In genomic region chr3:25427155-25428002, GRCh38 we compare ENCODE assay signal across 7 cellular contexts. TPM values are rescaled to one million over a fixed set of nuclear protein-coding genes. Genes with fewer than 3 reads are reported as not detected.
DNase-seq lines count a peak whose midpoint lies in the region; ATAC-seq, FAIRE-seq and TF ChIP-seq lines count a peak whose summit lies in the region.

No MANE protein-coding gene starts in this region.

- DNase-seq in NCI-H460 (ENCODE audit: extremely low read depth, low read depth) (peak; percentile 60), H1 (ENCODE audit: low read depth in 1 of 2, low spot score in 2 of 2) (no peak), mesenchymal stem cell (peak; percentile 62), tibial artery (no peak), KG1 (lab: John Stamatoyannopoulos, UW) (no peak), hippocampal formation (lab: John Stamatoyannopoulos, UW) (no peak)

- peaks cover 7% of the 10 kb centered on the region for H3K23me2 ChIP-seq in H1 (ENCODE audit: low read depth, low read length)

- no peak overlapping the region for H2BK20ac ChIP-seq in H1 (ENCODE audit: low read length)

- peak overlapping the region; percentile 59 to 92 for H3K4me2 ChIP-seq in H1 (ENCODE audit: insufficient read depth in 1 of 2, low read depth in 2 of 2, low read length in 2 of 2)
- H3K4me2 ChIP-seq in mesenchymal stem cell (ENCODE audit: low read length, poor library complexity, severe bottlenecking), result peak overlapping the region; percentile 89

- H4K5ac ChIP-seq in H1 (ENCODE audit: insufficient read length, low read depth, low read length), result no peak overlapping the region

- H3K79me2 ChIP-seq in H1 (ENCODE audit: control insufficient read depth in 1 of 2, insufficient read depth in 2 of 2, low read length in 2 of 2), result no peaks in the 10 kb centered on the region

- H3K23ac ChIP-seq in H1 (ENCODE audit: insufficient read length), result no peak overlapping the region
- no peak overlapping the region for H3K23ac ChIP-seq in mesenchymal stem cell (ENCODE audit: low read length in 2 of 2)

- H3K18ac ChIP-seq in H1 (ENCODE audit: extremely low read depth, low read length) (peak overlapping the region; percentile 79; the same call in 1 of the 2 replicates), mesenchymal stem cell (ENCODE audit: low read depth in 1 of 2, low read length in 2 of 2) (peak overlapping the region; percentile 72 to 77)

- intact Hi-C loops in tibial artery (cut with DNase I; ENCODE audit: low total_unique reads), result loop anchor here (5.0 kb wide), 1 partner anchor 165 kb away; no protein-coding TSS in a partner anchor

- TF ChIP-seq CTCF in H1 (IDR thresholded peaks at IDR 0.05; ENCODE audit: control extremely low read depth in 1 of 3, insufficient read depth in 1 of 3, low read depth in 1 of 3, low read length in 3 of 3) (no peak), tibial artery (IDR thresholded peaks at IDR 0.05) (no peak)

- H4K91ac ChIP-seq in H1 (replicated peaks; ENCODE audit: insufficient read length, low read length) (no peak overlapping the region), mesenchymal stem cell (ENCODE audit: low read length) (no peak overlapping the region)

- H2BK120ac ChIP-seq in H1 (replicated peaks; ENCODE audit: low read depth, low read length) (no peak overlapping the region), mesenchymal stem cell (ENCODE audit: low read depth, low read length) (no peak overlapping the region)

- no peak for FAIRE-seq in H1 (lab: Jason Lieb, UNC)

- ATAC-seq in GM19023 (IDR thresholded peaks at IDR 0.05; ENCODE audit: unreplicated experiment), result no peak

- POLR2A ChIA-PET in H1 (lab: Charles Lee; ENCODE audit: partially characterized antibody), result interaction anchor here (0.7 to 1.1 kb wide), 4 partner anchors 11 to 1443 kb away, joined by 3 read pairs; no protein-coding TSS in a partner anchor

- H3K27ac ChIP-seq in H1 (ENCODE audit: low read depth, low read length) (no peak overlapping the region), mesenchymal stem cell (ENCODE audit: low read length, poor library complexity, severe bottlenecking) (peak overlapping the region; percentile 62), tibial artery (peak overlapping the region; percentile 79 to 85)

- CTCF ChIA-PET in H1 (lab: Charles Lee; ENCODE audit: partially characterized antibody), result interaction anchor here (0.9 to 2.2 kb wide), 4 partner anchors 12 to 166 kb away, joined by 3 to 23 read pairs (median 4); no protein-coding TSS in a partner anchor

- H3K4ac ChIP-seq in H1 (replicated peaks; ENCODE audit: insufficient read length, low read depth, low read length), result no peak overlapping the region
- peak overlapping the region in 1 of 2 experiments; percentile 59 for H3K4ac ChIP-seq in mesenchymal stem cell (ENCODE audit: low read depth in 1 of 2, low read length in 2 of 2)

- 0 out of 2 replicates have a peak overlapping the region, but pooled peaks have one; percentile 23 for H2BK15ac ChIP-seq in H1 (ENCODE audit: low read length)
- H2BK15ac ChIP-seq in mesenchymal stem cell (ENCODE audit: low read depth, poor library complexity, severe bottlenecking), result no peak overlapping the region

- H3K36me3 ChIP-seq in H1 (ENCODE audit: control insufficient read depth in 2 of 4, insufficient read depth in 4 of 4, low read length in 3 of 4) (no peaks in the 10 kb centered on the region; a peak in 1 of 8 replicates), mesenchymal stem cell (ENCODE audit: control insufficient read depth in 1 of 2, insufficient read depth in 2 of 2, low read depth in 1 of 2, low read length in 2 of 2) (no peaks in the 10 kb centered on the region), tibial artery (no peaks in the 10 kb centered on the region)

- H4K20me1 ChIP-seq in H1 (replicated peaks in 1 of 2; ENCODE audit: control insufficient read depth in 1 of 2, insufficient read depth in 2 of 2, low read length in 2 of 2), result no peaks in the 10 kb centered on the region

- H3K79me1 ChIP-seq in H1 (ENCODE audit: low read depth, low read length) (no peaks in the 10 kb centered on the region), mesenchymal stem cell (replicated peaks; ENCODE audit: low read length, poor library complexity, severe bottlenecking) (no peaks in the 10 kb centered on the region)

- no peak for TF ChIP-seq RAD21 in H1 (IDR thresholded peaks at IDR 0.05 in 1 of 2, conservative IDR thresholded peaks at IDR 0.05 in 1 of 2; ENCODE audit: low read depth in 2 of 2, low read length in 2 of 2)

- H3K27me3 ChIP-seq in H1 (replicated peaks in 1 of 4; ENCODE audit: control insufficient read depth in 3 of 4, extremely low read depth in 1 of 4, insufficient read depth in 3 of 4, low read length in 3 of 4) (peaks cover 0 to 10% (median 7%) of the 10 kb centered on the region in 4 experiments; a peak in 5 of 7 replicates), mesenchymal stem cell (ENCODE audit: control insufficient read depth in 1 of 2, insufficient read depth in 1 of 2, low read length in 2 of 2) (no peaks in the 10 kb centered on the region), tibial artery (no peaks in the 10 kb centered on the region)

- H3K4me1 ChIP-seq in H1 (replicated peaks in 1 of 4; ENCODE audit: control insufficient read depth in 3 of 4, insufficient read depth in 4 of 4, low read length in 3 of 4) (peaks cover 6 to 18% (median 14%) of the 10 kb centered on the region in 4 experiments; a peak in 6 of 7 replicates), mesenchymal stem cell (ENCODE audit: control insufficient read depth, insufficient read depth, low read depth, low read length) (peaks cover 12% of the 10 kb centered on the region), tibial artery (peaks cover 0 to 33% (median 5%) of the 10 kb centered on the region in 4 donors)

- no peak overlapping the region for H2BK5ac ChIP-seq in H1 (ENCODE audit: low read depth, low read length)
- no peak overlapping the region for H2BK5ac ChIP-seq in mesenchymal stem cell (ENCODE audit: low read depth, low read length, poor library complexity, severe bottlenecking)

- no peak for TF ChIP-seq EP300 in H1 (IDR thresholded peaks at IDR 0.05; ENCODE audit: borderline replicate concordance in 1 of 2, low read depth in 2 of 2, low read length in 2 of 2)

- H3K4me3 ChIP-seq in H1 (ENCODE audit: extremely low read depth in 1 of 4, insufficient read depth in 2 of 4, low read depth in 3 of 4, low read length in 4 of 4) (peak overlapping the region; percentile 20 to 62 (median 31); a peak in 7 of 8 replicates), mesenchymal stem cell (ENCODE audit: insufficient read depth in 1 of 2, low read depth in 1 of 2, low read length in 2 of 2) (peak overlapping the region; percentile 45 to 78), tibial artery (peak overlapping the region; percentile 66 to 78)

- no peak overlapping the region for H2AK5ac ChIP-seq in H1 (ENCODE audit: low read depth, low read length)
- H2AK5ac ChIP-seq in mesenchymal stem cell (ENCODE audit: low read length, severe bottlenecking), result peak overlapping the region; percentile 81

- H3K56ac ChIP-seq in H1 (replicated peaks; ENCODE audit: insufficient read length, low read depth, low read length), result no peak overlapping the region

- 0 out of 2 replicates have a peak overlapping the region, but pooled peaks have one; percentile 16 for H2AFZ ChIP-seq in H1 (ENCODE audit: low read length)
- H2AFZ ChIP-seq in mesenchymal stem cell (ENCODE audit: low read depth, low read length), result peak overlapping the region; percentile 72

- H3K9ac ChIP-seq in H1 (replicated peaks in 1 of 4; ENCODE audit: extremely low read depth in 1 of 4, low read depth in 3 of 4, low read length in 3 of 4), result no peak overlapping the region
- peak overlapping the region; percentile 77 for H3K9ac ChIP-seq in mesenchymal stem cell (ENCODE audit: low read length)

- no peaks in the 10 kb centered on the region for H3K9me3 ChIP-seq in H1 (ENCODE audit: insufficient read depth in 2 of 2, low read depth in 1 of 2, low read length in 1 of 2)
- H3K9me3 ChIP-seq in mesenchymal stem cell (ENCODE audit: control insufficient read depth, low read length), result no peaks in the 10 kb centered on the region
- no peaks in the 10 kb centered on the region for H3K9me3 ChIP-seq in tibial artery

- H4K8ac ChIP-seq in H1 (ENCODE audit: extremely low read depth, insufficient read depth, low read length), result peak overlapping the region; percentile 43; the same call in 1 of the 2 replicates
- H4K8ac ChIP-seq in mesenchymal stem cell (ENCODE audit: low read length), result peak overlapping the region; percentile 8

- no peak for TF ChIP-seq POLR2A in H1 (IDR thresholded peaks at IDR 0.05; ENCODE audit: control extremely low read depth in 1 of 2, low read depth in 2 of 2, low read length in 2 of 2)

- no peak overlapping the region for H3K14ac ChIP-seq in H1 (ENCODE audit: insufficient read length)
- no peak overlapping the region for H3K14ac ChIP-seq in mesenchymal stem cell (ENCODE audit: low read length in 2 of 2)

- no peak overlapping the region for H2BK12ac ChIP-seq in H1 (ENCODE audit: low read depth, low read length)
- peak overlapping the region in 1 of 2 experiments; percentile 90 for H2BK12ac ChIP-seq in mesenchymal stem cell (ENCODE audit: low read length in 2 of 2)

- WGBS in H1 (ENCODE audit: extremely low coverage in 1 of 2, insufficient coverage in 1 of 2, insufficient read length in 1 of 2, insufficient replicate concordance in 2 of 2, low coverage in 1 of 2, low lambda C conversion rate in 2 of 2, missing lambda C conversion rate in 1 of 2), 2 experiments, result 21% methylated on average over 16 of the region's 19 CpGs; no CpG with 5 or more reads in 1 of the 2 experiments
- 6% methylated on average over 18 of the region's 19 CpGs for WGBS in mesenchymal stem cell

TF ChIP-seq in H1, 55 proteins besides CTCF, POLR2A, EP300 and RAD21 (continues in another document):
- TF ChIP-seq KDM5A (IDR thresholded peaks at IDR 0.05; ENCODE audit: low read length), result no peak
- TF ChIP-seq CBX8 (IDR thresholded peaks at IDR 0.05; ENCODE audit: borderline replicate concordance, low read depth, low read length), result no peak
- TF ChIP-seq BCL11A (IDR thresholded peaks at IDR 0.05; ENCODE audit: low read depth in 2 of 2, low read length in 2 of 2), result no peak
- no peak for TF ChIP-seq NRF1 (IDR thresholded peaks at IDR 0.05; ENCODE audit: low read depth, low read length)
- TF ChIP-seq RXRA (IDR thresholded peaks at IDR 0.05; ENCODE audit: insufficient read depth, low read depth, low read length), result no peak

RNA-seq across cellular contexts. Expression of gene RARB, which starts 0.7 kb away (rescaled TPM):
- total RNA-seq in NCI-H460 (2014; rRNA removed; shearing (Covaris generic)), result 5.0 and 7.1 TPM in 2 replicates
- 1.9 and 2.7 TPM in 2 replicates for polyA plus RNA-seq in NCI-H460 (2014; cell fraction: nucleus; rRNA removed)
- 0.22 and 0.44 TPM in 2 replicates for total RNA-seq in H1 (2021; fragmentation: NEBNext Ultra II Directional; extraction: Animal tissue kit (Norgen Biotek cat#: 25700))
- 0.13 and 0.15 TPM in 2 replicates for polyA plus RNA-seq in H1 (2011; rRNA removed)
- 0.10 TPM for polyA plus RNA-seq in H1 (2011; cell fraction: cytosol; rRNA removed)
- polyA plus RNA-seq in H1 (2011; cell fraction: nucleus; rRNA removed), result 0.20 TPM
- polyA plus RNA-seq in H1 (2012, experiment 1 of 2), result 0.11 to 0.30 TPM (median 0.28 TPM) in 3 of 4 replicates, not detected in the other
- not detected for polyA plus RNA-seq in H1 (2012, experiment 2 of 2)
- 0.14 TPM for polyA plus RNA-seq in H1 (2013, experiment 1 of 2)
- polyA plus RNA-seq in H1 (2013, experiment 2 of 2), result 0.15 TPM
- 0.27 and 0.98 TPM in 2 replicates for polyA minus RNA-seq in H1 (2011; rRNA and poly(A)+ RNA removed)
- polyA minus RNA-seq in H1 (2011; cell fraction: cytosol; rRNA and poly(A)+ RNA removed), result not detected
- polyA minus RNA-seq in H1 (2011; cell fraction: nucleus; rRNA and poly(A)+ RNA removed), result 1.2 TPM
- polyA plus RNA-seq in mesenchymal stem cell (2013, experiment 1 of 2), result 1.1 TPM
- 1.2 TPM for polyA plus RNA-seq in mesenchymal stem cell (2013, experiment 2 of 2)

Comparison
In these comparisons a context has a peak if more than half of its experiments do, and no peak if none do; other contexts are left out.
1. DNase-seq: peak in NCI-H460 (single experiment) and mesenchymal stem cell (single experiment); none in H1 (0 of 2), tibial artery (0 of 2), KG1 (single experiment) and hippocampal formation (0 of 2).
2. Peak in every context shown above with its lines, with median percentiles within 50 percentile points of each other: H3K4me3 ChIP-seq.